Comparison of ENCODE assay signal across 8 cellular contexts in genomic region chr15:38253448-38253847, GRCh38. TPM values are rescaled to one million over a fixed set of nuclear protein-coding genes. Genes with fewer than 3 reads are reported as not detected.
DNase-seq lines count a peak whose midpoint lies in the region; ATAC-seq and TF ChIP-seq lines count a peak whose summit lies in the region.

No MANE protein-coding gene starts in this region.

- peak overlapping the region; percentile 88 for H3K4me3 ChIP-seq in epithelial cell of proximal tubule (ENCODE audit: low read depth, low read length)

- CTCF ChIA-PET in T-cell (lab: Charles Lee), result interaction anchor here in 1 of 2 donors (0.6 to 0.8 kb wide), 3 partner anchors 12 to 410 kb away, joined by 4 to 6 read pairs (median 4); no protein-coding TSS in a partner anchor

- H3K9me3 Mint-ChIP-seq in T-cell, result no peaks in the 10 kb centered on the region
- no peaks in the 10 kb centered on the region for H3K9me3 Mint-ChIP-seq in neural crest cell

- ATAC-seq in T-cell (replicated peaks in 1 of 4), result no peak
- ATAC-seq in HG03342 (IDR thresholded peaks at IDR 0.05; ENCODE audit: unreplicated experiment), result no peak
- no peak for ATAC-seq in GM18511 (IDR thresholded peaks at IDR 0.05; ENCODE audit: unreplicated experiment)

- POLR2A ChIA-PET in T-cell (lab: Charles Lee), result no interaction called here

- H3K36me3 Mint-ChIP-seq in T-cell (no peaks in the 10 kb centered on the region), neural crest cell (ENCODE audit: low read depth) (peaks cover 3% of the 10 kb centered on the region)

- peaks cover 26 to 35% (median 30%) of the 10 kb centered on the region in 3 donors for H3K4me1 Mint-ChIP-seq in T-cell
- peaks cover 66% of the 10 kb centered on the region for H3K4me1 Mint-ChIP-seq in neural crest cell

- peak overlapping the region in 1 of 2 donors; percentile 39 for H3K27ac Mint-ChIP-seq in T-cell
- peak overlapping the region; percentile 89 for H3K27ac Mint-ChIP-seq in neural crest cell (ENCODE audit: unreplicated experiment)

- DNase-seq in stimulated activated CD4-positive, alpha-beta T cell treated with anti-CD3 and anti-CD28 coated beads, Interleukin-15, amount 100 ng/mL, for 24 hours, result peak; percentile 11
- DNase-seq in stimulated activated CD4-positive, alpha-beta T cell treated with anti-CD3 and anti-CD28 coated beads, Interleukin-4, amount 100 ng/mL, for 1 hour, result no peak
- DNase-seq in T-cell (no peak), epithelial cell of proximal tubule (ENCODE audit: low read depth) (peak; percentile 59), neural crest cell (ENCODE audit: low read depth, low spot score) (no peak), NCI-H524 treated with DMSO at 0.1 percent for 48 hours (lab: John Stamatoyannopoulos, UW) (no peak)

- H3K4me3 Mint-ChIP-seq in T-cell, result peak overlapping the region; percentile 75 to 94 (median 75)
- H3K4me3 Mint-ChIP-seq in neural crest cell, result peak overlapping the region; percentile 98

- peaks cover 16 to 20% of the 10 kb centered on the region in 2 donors for H3K27me3 Mint-ChIP-seq in T-cell
- H3K27me3 Mint-ChIP-seq in neural crest cell (ENCODE audit: low read depth), result peaks cover 11% of the 10 kb centered on the region

- TF ChIP-seq CTCF in epithelial cell of proximal tubule (conservative IDR thresholded peaks at IDR 0.05; ENCODE audit: low read depth, low read length), result no peak
- no peak for TF ChIP-seq CTCF in neural crest cell (conservative IDR thresholded peaks at IDR 0.05)

RNA-seq across cellular contexts. Expression of gene SPRED1, which starts 0.8 kb away (rescaled TPM):
- total RNA-seq in T-cell (under 1 TPM; 0.13 to 0.72 (median 0.39) TPM), epithelial cell of proximal tubule (12.3 and 14.2 TPM in 2 replicates), neural crest cell (40.0 and 44.2 TPM in 2 replicates)

Comparison
In these comparisons a context has a peak if more than half of its experiments do, and no peak if none do; other contexts are left out.
1. DNase-seq: peak in stimulated activated CD4-positive, alpha-beta T cell treated with anti-CD3 and anti-CD28 coated beads, Interleukin-15, amount 100 ng/mL, for 24 hours (single experiment) and epithelial cell of proximal tubule (single experiment); none in stimulated activated CD4-positive, alpha-beta T cell treated with anti-CD3 and anti-CD28 coated beads, Interleukin-4, amount 100 ng/mL, for 1 hour (single experiment), T-cell (0 of 34), neural crest cell (single experiment) and NCI-H524 treated with DMSO at 0.1 percent for 48 hours (single experiment).